1 cellular context compared by ENCODE assay signal in the genomic region with DNA sequence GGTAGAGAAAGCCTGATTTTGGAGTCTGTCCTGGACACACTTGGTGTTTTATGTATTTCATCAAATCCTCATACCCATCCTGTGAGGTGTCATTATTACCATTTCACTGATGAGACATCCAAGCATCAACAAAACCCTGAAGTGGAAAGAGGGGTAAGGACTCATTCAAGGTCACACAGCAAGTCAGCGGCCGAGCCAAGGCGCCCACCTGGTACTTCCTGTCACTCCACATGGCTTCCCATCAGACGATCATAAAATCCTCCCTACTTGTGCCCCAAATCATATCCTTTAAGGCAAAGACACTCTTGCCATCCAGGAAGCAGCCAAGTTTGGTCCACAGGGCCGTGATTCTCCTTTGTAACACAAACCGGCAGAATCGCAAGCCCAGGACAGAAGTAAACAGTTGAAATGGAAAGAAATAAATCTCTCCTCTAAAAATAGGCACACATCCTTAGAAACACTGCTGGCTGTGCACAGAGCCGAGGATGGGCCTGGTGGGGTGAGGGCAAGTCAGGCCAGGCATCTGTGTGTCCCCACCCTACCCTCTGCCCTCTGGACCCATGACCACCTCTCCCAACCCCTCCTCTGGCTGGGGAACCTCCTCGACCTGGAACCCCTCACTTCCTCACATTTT.
TF ChIP-seq lines count a peak whose summit lies in the region.

No MANE protein-coding gene starts in this region.

TF ChIP-seq in GM23338, 12 proteins besides CTCF, POLR2A, EP300 and RAD21 (continued from another document):
- TF ChIP-seq, protein P1, sequence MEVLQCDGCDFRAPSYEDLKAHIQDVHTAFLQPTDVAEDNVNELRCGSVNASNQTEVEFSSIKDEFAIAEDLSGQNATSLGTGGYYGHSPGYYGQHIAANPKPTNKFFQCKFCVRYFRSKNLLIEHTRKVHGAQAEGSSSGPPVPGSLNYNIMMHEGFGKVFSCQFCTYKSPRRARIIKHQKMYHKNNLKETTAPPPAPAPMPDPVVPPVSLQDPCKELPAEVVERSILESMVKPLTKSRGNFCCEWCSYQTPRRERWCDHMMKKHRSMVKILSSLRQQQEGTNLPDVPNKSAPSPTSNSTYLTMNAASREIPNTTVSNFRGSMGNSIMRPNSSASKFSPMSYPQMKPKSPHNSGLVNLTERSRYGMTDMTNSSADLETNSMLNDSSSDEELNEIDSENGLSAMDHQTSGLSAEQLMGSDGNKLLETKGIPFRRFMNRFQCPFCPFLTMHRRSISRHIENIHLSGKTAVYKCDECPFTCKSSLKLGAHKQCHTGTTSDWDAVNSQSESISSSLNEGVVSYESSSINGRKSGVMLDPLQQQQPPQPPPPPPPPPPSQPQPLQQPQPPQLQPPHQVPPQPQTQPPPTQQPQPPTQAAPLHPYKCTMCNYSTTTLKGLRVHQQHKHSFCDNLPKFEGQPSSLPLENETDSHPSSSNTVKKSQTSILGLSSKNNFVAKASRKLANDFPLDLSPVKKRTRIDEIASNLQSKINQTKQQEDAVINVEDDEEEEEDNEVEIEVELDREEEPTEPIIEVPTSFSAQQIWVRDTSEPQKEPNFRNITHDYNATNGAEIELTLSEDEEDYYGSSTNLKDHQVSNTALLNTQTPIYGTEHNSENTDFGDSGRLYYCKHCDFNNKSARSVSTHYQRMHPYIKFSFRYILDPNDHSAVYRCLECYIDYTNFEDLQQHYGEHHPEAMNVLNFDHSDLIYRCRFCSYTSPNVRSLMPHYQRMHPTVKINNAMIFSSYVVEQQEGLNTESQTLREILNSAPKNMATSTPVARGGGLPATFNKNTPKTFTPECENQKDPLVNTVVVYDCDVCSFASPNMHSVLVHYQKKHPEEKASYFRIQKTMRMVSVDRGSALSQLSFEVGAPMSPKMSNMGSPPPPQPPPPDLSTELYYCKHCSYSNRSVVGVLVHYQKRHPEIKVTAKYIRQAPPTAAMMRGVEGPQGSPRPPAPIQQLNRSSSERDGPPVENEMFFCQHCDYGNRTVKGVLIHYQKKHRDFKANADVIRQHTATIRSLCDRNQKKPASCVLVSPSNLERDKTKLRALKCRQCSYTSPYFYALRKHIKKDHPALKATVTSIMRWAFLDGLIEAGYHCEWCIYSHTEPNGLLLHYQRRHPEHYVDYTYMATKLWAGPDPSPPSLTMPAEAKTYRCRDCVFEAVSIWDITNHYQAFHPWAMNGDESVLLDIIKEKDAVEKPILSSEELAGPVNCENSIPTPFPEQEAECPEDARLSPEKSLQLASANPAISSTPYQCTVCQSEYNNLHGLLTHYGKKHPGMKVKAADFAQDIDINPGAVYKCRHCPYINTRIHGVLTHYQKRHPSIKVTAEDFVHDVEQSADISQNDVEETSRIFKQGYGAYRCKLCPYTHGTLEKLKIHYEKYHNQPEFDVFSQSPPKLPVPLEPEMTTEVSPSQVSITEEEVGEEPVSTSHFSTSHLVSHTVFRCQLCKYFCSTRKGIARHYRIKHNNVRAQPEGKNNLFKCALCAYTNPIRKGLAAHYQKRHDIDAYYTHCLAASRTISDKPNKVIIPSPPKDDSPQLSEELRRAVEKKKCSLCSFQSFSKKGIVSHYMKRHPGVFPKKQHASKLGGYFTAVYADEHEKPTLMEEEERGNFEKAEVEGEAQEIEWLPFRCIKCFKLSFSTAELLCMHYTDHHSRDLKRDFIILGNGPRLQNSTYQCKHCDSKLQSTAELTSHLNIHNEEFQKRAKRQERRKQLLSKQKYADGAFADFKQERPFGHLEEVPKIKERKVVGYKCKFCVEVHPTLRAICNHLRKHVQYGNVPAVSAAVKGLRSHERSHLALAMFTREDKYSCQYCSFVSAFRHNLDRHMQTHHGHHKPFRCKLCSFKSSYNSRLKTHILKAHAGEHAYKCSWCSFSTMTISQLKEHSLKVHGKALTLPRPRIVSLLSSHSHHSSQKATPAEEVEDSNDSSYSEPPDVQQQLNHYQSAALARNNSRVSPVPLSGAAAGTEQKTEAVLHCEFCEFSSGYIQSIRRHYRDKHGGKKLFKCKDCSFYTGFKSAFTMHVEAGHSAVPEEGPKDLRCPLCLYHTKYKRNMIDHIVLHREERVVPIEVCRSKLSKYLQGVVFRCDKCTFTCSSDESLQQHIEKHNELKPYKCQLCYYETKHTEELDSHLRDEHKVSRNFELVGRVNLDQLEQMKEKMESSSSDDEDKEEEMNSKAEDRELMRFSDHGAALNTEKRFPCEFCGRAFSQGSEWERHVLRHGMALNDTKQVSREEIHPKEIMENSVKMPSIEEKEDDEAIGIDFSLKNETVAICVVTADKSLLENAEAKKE (CRISPR knock-in tag; IDR thresholded peaks at IDR 0.05) = no peak
- TF ChIP-seq ZNF114 (CRISPR knock-in tag; IDR thresholded peaks at IDR 0.05) = no peak
- no peak for TF ChIP-seq JUNB (IDR thresholded peaks at IDR 0.05; ENCODE audit: unreplicated experiment)
- TF ChIP-seq POLR2AphosphoS5 (IDR thresholded peaks at IDR 0.05; ENCODE audit: low read depth) = no peak
- no peak for TF ChIP-seq EZH2 (IDR thresholded peaks at IDR 0.05; ENCODE audit: low read depth, unreplicated experiment)
- TF ChIP-seq, protein P2, sequence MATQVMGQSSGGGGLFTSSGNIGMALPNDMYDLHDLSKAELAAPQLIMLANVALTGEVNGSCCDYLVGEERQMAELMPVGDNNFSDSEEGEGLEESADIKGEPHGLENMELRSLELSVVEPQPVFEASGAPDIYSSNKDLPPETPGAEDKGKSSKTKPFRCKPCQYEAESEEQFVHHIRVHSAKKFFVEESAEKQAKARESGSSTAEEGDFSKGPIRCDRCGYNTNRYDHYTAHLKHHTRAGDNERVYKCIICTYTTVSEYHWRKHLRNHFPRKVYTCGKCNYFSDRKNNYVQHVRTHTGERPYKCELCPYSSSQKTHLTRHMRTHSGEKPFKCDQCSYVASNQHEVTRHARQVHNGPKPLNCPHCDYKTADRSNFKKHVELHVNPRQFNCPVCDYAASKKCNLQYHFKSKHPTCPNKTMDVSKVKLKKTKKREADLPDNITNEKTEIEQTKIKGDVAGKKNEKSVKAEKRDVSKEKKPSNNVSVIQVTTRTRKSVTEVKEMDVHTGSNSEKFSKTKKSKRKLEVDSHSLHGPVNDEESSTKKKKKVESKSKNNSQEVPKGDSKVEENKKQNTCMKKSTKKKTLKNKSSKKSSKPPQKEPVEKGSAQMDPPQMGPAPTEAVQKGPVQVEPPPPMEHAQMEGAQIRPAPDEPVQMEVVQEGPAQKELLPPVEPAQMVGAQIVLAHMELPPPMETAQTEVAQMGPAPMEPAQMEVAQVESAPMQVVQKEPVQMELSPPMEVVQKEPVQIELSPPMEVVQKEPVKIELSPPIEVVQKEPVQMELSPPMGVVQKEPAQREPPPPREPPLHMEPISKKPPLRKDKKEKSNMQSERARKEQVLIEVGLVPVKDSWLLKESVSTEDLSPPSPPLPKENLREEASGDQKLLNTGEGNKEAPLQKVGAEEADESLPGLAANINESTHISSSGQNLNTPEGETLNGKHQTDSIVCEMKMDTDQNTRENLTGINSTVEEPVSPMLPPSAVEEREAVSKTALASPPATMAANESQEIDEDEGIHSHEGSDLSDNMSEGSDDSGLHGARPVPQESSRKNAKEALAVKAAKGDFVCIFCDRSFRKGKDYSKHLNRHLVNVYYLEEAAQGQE (IDR thresholded peaks at IDR 0.05; ENCODE audit: unreplicated experiment) = no peak
- TF ChIP-seq ZNF331 (CRISPR knock-in tag; IDR thresholded peaks at IDR 0.05; ENCODE audit: low read depth) = no peak
- TF ChIP-seq STAT1 (IDR thresholded peaks at IDR 0.05; ENCODE audit: unreplicated experiment) = no peak
